In the genomic region with DNA sequence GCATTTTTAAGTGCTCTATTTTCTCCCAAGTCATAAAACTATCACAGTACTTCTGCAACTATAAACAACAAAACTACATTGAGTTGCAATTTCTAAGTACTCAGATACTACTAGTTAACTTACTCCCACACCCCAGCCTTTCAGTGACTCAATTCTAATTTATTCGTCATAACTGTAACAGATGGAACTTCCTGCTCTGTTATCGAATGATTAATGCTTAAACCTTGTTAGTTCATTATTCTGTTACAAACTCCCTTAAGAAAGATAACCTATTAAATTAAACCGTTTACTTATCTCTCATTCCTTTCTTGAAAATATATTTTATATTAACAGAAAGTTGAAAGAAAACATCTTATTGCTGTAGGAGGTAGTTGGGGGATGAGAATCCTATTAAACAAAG, we compare ENCODE assay signal across 9 cellular contexts.
A peak's percentile ranks its signal among the peaks of the same experiment; 100 is the strongest.
DNase-seq lines count a peak whose midpoint lies in the region; ATAC-seq, FAIRE-seq and TF ChIP-seq lines count a peak whose summit lies in the region.
"Had no signal": no experiment of that assay in that cellular context is flagged by ENCODE, and none has a peak within 500 bp of the region (broad histone marks: within the 10 kb centered on the region; RNA-seq: fewer than 3 reads in every experiment).

No MANE protein-coding gene starts in this region.

- no peak for TF ChIP-seq CTCF in brain microvascular endothelial cell (IDR thresholded peaks at IDR 0.05; ENCODE audit: low read depth, low read length, missing control alignments)

- H2AFZ ChIP-seq in ACC112 (ENCODE audit: low read length, unreplicated experiment) = peak overlapping the region; percentile 15

- peak; percentile 8 for FAIRE-seq in GM19239 (lab: Jason Lieb, UNC)

- peak; percentile 85 for ATAC-seq in HG03103 (IDR thresholded peaks at IDR 0.05; ENCODE audit: low read depth, unreplicated experiment)

- DNase-seq in GM19239 (ENCODE audit: insufficient read length, low spot score) = no peak
- DNase-seq in brain microvascular endothelial cell = peak; percentile 68
- DNase-seq in T-helper 9 cell = no peak
- no peak for DNase-seq in hypothalamus (lab: John Stamatoyannopoulos, UW)
- no peak for DNase-seq in anterior cingulate cortex (lab: John Stamatoyannopoulos, UW)
- DNase-seq in activated CD8-positive, alpha-beta memory T cell treated with anti-CD3 and anti-CD28 coated beads, Interleukin-2, amount 50 U/mL, for 4 hours = no peak
- DNase-seq: activated B cell treated with CpG ODN at 0.5 μM for 24 hours had no signal

- H3K27ac ChIP-seq in ACC112 (ENCODE audit: low read depth, low read length) (peak overlapping the region; percentile 55), brain microvascular endothelial cell (peak overlapping the region; percentile 79)

- H3K4me3 ChIP-seq in ACC112 (ENCODE audit: low read depth, low read length) (no peak overlapping the region), brain microvascular endothelial cell (ENCODE audit: low read depth, low read length) (no peak overlapping the region)

- H3K36me3 ChIP-seq in ACC112 (ENCODE audit: insufficient read depth, low read length) (peaks cover 8% of the 10 kb centered on the region; the same call in 1 of the 2 replicates), brain microvascular endothelial cell (replicated peaks) (no peaks in the 10 kb centered on the region)

- H3K27me3 ChIP-seq in ACC112 (ENCODE audit: insufficient read depth, low read length) = no peaks in the 10 kb centered on the region
- no peaks in the 10 kb centered on the region for H3K27me3 ChIP-seq in brain microvascular endothelial cell (replicated peaks)

- H3K79me2 ChIP-seq in ACC112 (ENCODE audit: control insufficient read depth, insufficient read depth, low read length, unreplicated experiment) = no peaks in the 10 kb centered on the region

- H3K4me1 ChIP-seq in ACC112 (ENCODE audit: control insufficient read depth, insufficient read depth, low read length, unreplicated experiment) = peaks cover 10% of the 10 kb centered on the region

- in situ Hi-C loops in brain microvascular endothelial cell (cut with HindIII; ENCODE audit: low pct_ligation_motif_present, low sequenced_read_pairs) = no loop called here
